In genomic region chr18:22176622-22177495, GRCh38 we compare ENCODE assay signal across 10 cellular contexts. TPM values are rescaled to one million over a fixed set of nuclear protein-coding genes. Genes with fewer than 3 reads are reported as not detected.
DNase-seq lines count a peak whose midpoint lies in the region; ATAC-seq and TF ChIP-seq lines count a peak whose summit lies in the region.
"Had no signal": no experiment of that assay in that cellular context is flagged by ENCODE, and none has a peak within 500 bp of the region (broad histone marks: within the 10 kb centered on the region; RNA-seq: fewer than 3 reads in every experiment).

No MANE protein-coding gene starts in this region.

- no peak overlapping the region for H3K23ac ChIP-seq in trophoblast cell (ENCODE audit: low read length)

- no peak overlapping the region for H3K14ac ChIP-seq in trophoblast cell (ENCODE audit: low read length)

- no peak overlapping the region for H3K4ac ChIP-seq in trophoblast cell (ENCODE audit: low read depth, low read length)

- no peak overlapping the region for H3K4me3 Mint-ChIP-seq in naive thymus-derived CD4-positive, alpha-beta T cell

- H3K36me3 ChIP-seq in iPS-20b (ENCODE audit: insufficient read depth, low read depth, low read length), result no peaks in the 10 kb centered on the region; the same call in 1 of the 2 replicates
- H3K36me3 ChIP-seq in trophoblast cell (ENCODE audit: control insufficient read depth in 1 of 2, insufficient read depth in 2 of 2, low read length in 2 of 2), result peaks cover 0 to 1% of the 10 kb centered on the region in 2 experiments
- no peaks in the 10 kb centered on the region for H3K36me3 ChIP-seq in naive thymus-derived CD4-positive, alpha-beta T cell (ENCODE audit: control insufficient read depth in 2 of 3, insufficient read depth in 3 of 3, low read length in 3 of 3)

- POLR2A ChIA-PET in naive thymus-derived CD4-positive, alpha-beta T cell (lab: Charles Lee), result no interaction called here

- no peak overlapping the region for H3K27ac Mint-ChIP-seq in naive thymus-derived CD4-positive, alpha-beta T cell

- H3K4me1 Mint-ChIP-seq in naive thymus-derived CD4-positive, alpha-beta T cell, result no peaks in the 10 kb centered on the region

- CTCF ChIA-PET in naive thymus-derived CD4-positive, alpha-beta T cell (lab: Charles Lee), result no interaction called here

- DNase-seq in GM13977 (ENCODE audit: low spot score), result peak; percentile 33
- DNase-seq in cardiac fibroblast (ENCODE audit: low read depth in 2 of 2), result peak; percentile 38 to 62
- DNase-seq in trophoblast cell, result peak; percentile 76
- no peak for DNase-seq in cerebellar cortex (ENCODE audit: low spot score)
- DNase-seq in naive thymus-derived CD4-positive, alpha-beta T cell, result no peak
- no peak for DNase-seq in SIG-M5 (lab: John Stamatoyannopoulos, UW)
- DNase-seq: anterior cingulate cortex, NCI-H1105 treated with DMSO at 0.1 percent for 48 hours had no signal

- no peaks in the 10 kb centered on the region for H3K79me1 ChIP-seq in trophoblast cell (ENCODE audit: low read length)

- H3K9ac ChIP-seq in iPS-20b (ENCODE audit: low read depth, low read length) (no peak overlapping the region), trophoblast cell (ENCODE audit: low read length) (no peak overlapping the region)

- no peak overlapping the region for H4K12ac ChIP-seq in trophoblast cell (ENCODE audit: low read depth, low read length)

- H3K4me3 ChIP-seq in cardiac fibroblast (replicated peaks in 1 of 2; ENCODE audit: low read depth in 2 of 2, low read length in 2 of 2) (peak overlapping the region; percentile 44 to 51), iPS-20b (ENCODE audit: low read length) (0 out of 2 replicates have a peak overlapping the region, but pooled peaks have one; percentile 13), trophoblast cell (ENCODE audit: low read depth, low read length) (no peak overlapping the region)
- H3K4me3 ChIP-seq in naive thymus-derived CD4-positive, alpha-beta T cell (ENCODE audit: low read length), result no peak overlapping the region

- H3K27me3 Mint-ChIP-seq in naive thymus-derived CD4-positive, alpha-beta T cell, result peaks cover 48 to 62% (median 58%) of the 10 kb centered on the region in 5 donors

- no peak overlapping the region for H2BK12ac ChIP-seq in trophoblast cell (ENCODE audit: low read length)

- no peaks in the 10 kb centered on the region for H3K79me2 ChIP-seq in trophoblast cell (ENCODE audit: control insufficient read depth, insufficient read depth, low read length, poor library complexity)

- peak overlapping the region; percentile 47 for H3K4me2 ChIP-seq in trophoblast cell (ENCODE audit: low read length)

- H3K27ac ChIP-seq in iPS-20b (ENCODE audit: low read length), result no peak overlapping the region
- no peak overlapping the region for H3K27ac ChIP-seq in trophoblast cell (ENCODE audit: low read depth, low read length)
- H3K27ac ChIP-seq in naive thymus-derived CD4-positive, alpha-beta T cell (ENCODE audit: low read depth, low read length), result no peak overlapping the region

- no CpG with 5 or more reads among the region's 68 CpGs for WGBS in trophoblast cell (ENCODE audit: extremely low coverage, insufficient coverage, insufficient read length)

- in situ Hi-C loops in GM13977 (cut with MboI; ENCODE audit: low pct_unique_long_range_greater_than_20kb, low sequenced_read_pairs, unreplicated experiment), result no loop called here

- H2AK5ac ChIP-seq in trophoblast cell (ENCODE audit: low read length), result no peak overlapping the region

- H3K9me3 Mint-ChIP-seq in naive thymus-derived CD4-positive, alpha-beta T cell, result peaks cover 0 to 7% (median 0%) of the 10 kb centered on the region in 11 donors

- H3K4me1 ChIP-seq in iPS-20b (ENCODE audit: insufficient read depth, low read length) (no peaks in the 10 kb centered on the region), trophoblast cell (ENCODE audit: control insufficient read depth in 1 of 2, insufficient read depth in 2 of 2, low read length in 2 of 2) (peaks cover 5 to 6% of the 10 kb centered on the region in 2 experiments)
- no peaks in the 10 kb centered on the region for H3K4me1 ChIP-seq in naive thymus-derived CD4-positive, alpha-beta T cell (ENCODE audit: control insufficient read depth in 2 of 2, insufficient read depth in 2 of 2, low read length in 2 of 2)

- no peak overlapping the region for H2BK120ac ChIP-seq in trophoblast cell (ENCODE audit: insufficient read depth, low read length, poor library complexity)

- intact Hi-C loops in naive thymus-derived CD4-positive, alpha-beta T cell (cut with micrococcal nuclease), result loop anchor here in 1 of 2 donors (5.0 kb wide), 1 partner anchor 170 kb away; no protein-coding TSS in a partner anchor

- no peak overlapping the region for H4K91ac ChIP-seq in trophoblast cell (ENCODE audit: low read depth, low read length)

- ATAC-seq in HG03175 (IDR thresholded peaks at IDR 0.05; ENCODE audit: unreplicated experiment), result no peak
- ATAC-seq in naive thymus-derived CD4-positive, alpha-beta T cell, result no peak

- H3K36me3 Mint-ChIP-seq in naive thymus-derived CD4-positive, alpha-beta T cell, result no peaks in the 10 kb centered on the region

- H3K9me3 ChIP-seq in iPS-20b (ENCODE audit: insufficient read depth, low read depth, low read length) (peaks cover 6% of the 10 kb centered on the region; the same call in 1 of the 2 replicates), trophoblast cell (ENCODE audit: insufficient read depth, low read depth, low read length) (peaks cover 4% of the 10 kb centered on the region)
- H3K9me3 ChIP-seq in naive thymus-derived CD4-positive, alpha-beta T cell (ENCODE audit: control insufficient read depth in 2 of 3, low read length in 3 of 3), result no peaks in the 10 kb centered on the region

- H2BK5ac ChIP-seq in trophoblast cell (ENCODE audit: low read depth, low read length, poor library complexity), result no peak overlapping the region

- H4K8ac ChIP-seq in trophoblast cell (ENCODE audit: low read depth, low read length), result no peak overlapping the region

- H3K27me3 ChIP-seq in iPS-20b (ENCODE audit: insufficient read depth, low read length) (peaks cover 99% of the 10 kb centered on the region), trophoblast cell (ENCODE audit: insufficient read depth, low read length) (peaks cover 57% of the 10 kb centered on the region)
- H3K27me3 ChIP-seq in naive thymus-derived CD4-positive, alpha-beta T cell (ENCODE audit: control insufficient read depth in 2 of 2, insufficient read depth in 2 of 2, low read length in 2 of 2), result peaks cover 4% of the 10 kb centered on the region in 2 donors

- TF ChIP-seq CTCF in GM13977 (IDR thresholded peaks at IDR 0.05; ENCODE audit: extremely low read depth, insufficient read depth, missing control alignments) (no peak), cardiac fibroblast (IDR thresholded peaks at IDR 0.05; ENCODE audit: low read depth, low read length) (no peak)

- H2AFZ ChIP-seq in trophoblast cell (ENCODE audit: insufficient read depth, low read length, poor library complexity), result no peak overlapping the region

- H3K18ac ChIP-seq in trophoblast cell (ENCODE audit: low read length), result no peak overlapping the region

RNA-seq across cellular contexts. Expression of gene GATA6, which starts 7.5 kb away (rescaled TPM):
- polyA plus RNA-seq in trophoblast cell (2013), result 1.7 and 1.9 TPM in 2 replicates
- under 1 TPM in 2 of 5 experiments, not detected in 3; 0.19 to 0.44 TPM for total RNA-seq in naive thymus-derived CD4-positive, alpha-beta T cell
- polyA plus RNA-seq in naive thymus-derived CD4-positive, alpha-beta T cell, result not detected

Comparison
In these comparisons a context has a peak if more than half of its experiments do, and no peak if none do; other contexts are left out.
1. DNase-seq: peak in GM13977 (single experiment), cardiac fibroblast (2 of 2) and trophoblast cell (2 of 2); none in cerebellar cortex (single experiment), naive thymus-derived CD4-positive, alpha-beta T cell (0 of 9) and SIG-M5 (single experiment).
2. H3K4me3 ChIP-seq: peak in cardiac fibroblast (2 of 2) and iPS-20b (single experiment); none in trophoblast cell (single experiment) and naive thymus-derived CD4-positive, alpha-beta T cell (single experiment).